In the genomic region with DNA sequence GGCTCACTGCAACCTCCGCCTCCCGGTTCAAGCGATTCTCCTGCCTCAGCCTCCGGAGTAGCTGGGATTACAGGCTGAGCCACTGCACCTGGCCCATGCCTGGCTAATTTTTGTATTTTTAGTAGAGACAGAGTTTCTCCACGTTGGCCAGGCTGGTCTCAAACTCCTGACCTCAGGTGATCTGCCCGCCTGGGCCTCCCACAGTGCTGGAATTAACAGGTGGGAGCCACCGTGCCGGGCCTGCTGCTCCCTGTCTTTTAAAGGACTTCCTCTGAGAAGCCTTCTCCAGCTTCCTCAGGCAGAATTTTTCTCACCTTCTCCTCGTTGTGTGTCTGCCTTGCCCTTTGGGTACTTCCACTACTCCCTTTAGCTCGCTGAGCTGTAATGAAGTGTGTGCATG, we compare ENCODE assay signal across 7 cellular contexts. TPM values are rescaled to one million over a fixed set of nuclear protein-coding genes. Genes with fewer than 3 reads are reported as not detected.
"Had no signal": no experiment of that assay in that cellular context is flagged by ENCODE, and none has a peak within 500 bp of the region (broad histone marks: within the 10 kb centered on the region; RNA-seq: fewer than 3 reads in every experiment).

No MANE protein-coding gene starts in this region.

RNA-seq across cellular contexts. Expression of a gene that starts 8.6 kb away (rescaled TPM):
- total RNA-seq: SJSA1 had no signal

RNA-seq across cellular contexts. Expression of a gene that starts 32.3 kb away (rescaled TPM):
- total RNA-seq: LHCN-M2, NCI-H460, OCI-LY7, Right ventricle myocardium superior, RPMI7951, SJSA1 had no signal
- polyA plus RNA-seq: SK-N-SH had no signal
